ENCODE assay signal across 8 cellular contexts in genomic region chr14:88013750-88014349, GRCh38. TPM values are rescaled to one million over a fixed set of nuclear protein-coding genes. Genes with fewer than 3 reads are reported as not detected.
DNase-seq lines count a peak whose midpoint lies in the region; ATAC-seq, FAIRE-seq and TF ChIP-seq lines count a peak whose summit lies in the region.

No MANE protein-coding gene starts in this region.

- H3K4me3 Mint-ChIP-seq in naive thymus-derived CD8-positive, alpha-beta T cell: peak overlapping the region in 7 of 10 donors; percentile 2 to 82 (median 33)

- H3K4me1 ChIP-seq in esophagus squamous epithelium: no peaks in the 10 kb centered on the region

- no peak for TF ChIP-seq POLR2A in esophagus squamous epithelium (IDR thresholded peaks at IDR 0.05)

- peaks cover 41 to 88% (median 74%) of the 10 kb centered on the region in 4 donors for H3K4me1 Mint-ChIP-seq in naive thymus-derived CD8-positive, alpha-beta T cell

- peak overlapping the region; percentile 53 to 96 (median 80) for H3K27ac Mint-ChIP-seq in naive thymus-derived CD8-positive, alpha-beta T cell

- POLR2A ChIA-PET in naive thymus-derived CD8-positive, alpha-beta T cell (lab: Charles Lee): interaction anchor here (1.2 to 3.2 kb wide), 3 partner anchors 8 to 21 kb away, joined by 3 to 11 read pairs (median 8); partner anchors contain the start of gene GALC

- FAIRE-seq in D721Med (lab: Jason Lieb, UNC) (peak; percentile 32), urothelium cell line (lab: Jason Lieb, UNC) (peak; percentile 50)

- H3K9me3 ChIP-seq in esophagus squamous epithelium: no peaks in the 10 kb centered on the region

- H3K27ac ChIP-seq in esophagus squamous epithelium: no peak overlapping the region

- H3K4me3 ChIP-seq in WI38 (ENCODE audit: low read depth, low read length) (no peak overlapping the region), esophagus squamous epithelium (no peak overlapping the region)

- H3K27me3 ChIP-seq in esophagus squamous epithelium: no peaks in the 10 kb centered on the region

- TF ChIP-seq CTCF in D721Med (IDR thresholded peaks at IDR 0.05; ENCODE audit: insufficient read depth, missing control alignments) (peak; percentile 80), WI38 (IDR thresholded peaks at IDR 0.05; ENCODE audit: low read depth, low read length) (peak; percentile 95), esophagus squamous epithelium (IDR thresholded peaks at IDR 0.05) (peak; percentile 61 to 89 (median 82))

- 0 to 8% methylated on average over 7 of the region's 7 CpGs for WGBS in esophagus squamous epithelium, 2 donors

- ATAC-seq in GM19351 (IDR thresholded peaks at IDR 0.05; ENCODE audit: unreplicated experiment) (peak; percentile 87), HG03175 (IDR thresholded peaks at IDR 0.05; ENCODE audit: unreplicated experiment) (peak; percentile 94)
- ATAC-seq in naive thymus-derived CD8-positive, alpha-beta T cell: peak; percentile 38 to 64

- H3K9me3 Mint-ChIP-seq in naive thymus-derived CD8-positive, alpha-beta T cell: peaks cover 0 to 3% (median 0%) of the 10 kb centered on the region in 9 donors

- peaks cover 0 to 61% (median 37%) of the 10 kb centered on the region in 3 donors for H3K36me3 Mint-ChIP-seq in naive thymus-derived CD8-positive, alpha-beta T cell

- H3K36me3 ChIP-seq in esophagus squamous epithelium: no peaks in the 10 kb centered on the region

- DNase-seq in D721Med (ENCODE audit: insufficient read length, low spot score): peak; percentile 17
- peak; percentile 49 for DNase-seq in NCI-H2196 (lab: John Stamatoyannopoulos, UW; ENCODE audit: unreplicated experiment)
- DNase-seq in esophagus squamous epithelium (lab: John Stamatoyannopoulos, UW): no peak
- DNase-seq in naive thymus-derived CD8-positive, alpha-beta T cell: peak in 3 of 10 donors; percentile 19 to 63 (median 26)
- DNase-seq in urothelium cell line (ENCODE audit: low spot score): peak; percentile 74

- intact Hi-C loops in esophagus squamous epithelium (cut with DNase I): loop anchor here (10.0 kb wide), 2 partner anchors 151 to 371 kb away; partner anchors contain the start of gene SPATA7

- H3K27me3 Mint-ChIP-seq in naive thymus-derived CD8-positive, alpha-beta T cell: no peaks in the 10 kb centered on the region

RNA-seq across cellular contexts. Expression of gene GPR65, which starts 8.9 kb away (rescaled TPM):
- 1 to 10 TPM in 2 of 4 donors, under 1 TPM in 2; 0.34 to 1.4 (median 0.75) TPM for total RNA-seq in esophagus squamous epithelium
- 10 to 100 TPM; 11.4 TPM for total RNA-seq in naive thymus-derived CD8-positive, alpha-beta T cell
- polyA plus RNA-seq in naive thymus-derived CD8-positive, alpha-beta T cell: 10 to 100 TPM; 12.0 to 27.3 (median 14.9) TPM

RNA-seq across cellular contexts. Expression of gene GALC, which starts 20.9 kb away (rescaled TPM):
- 10 to 100 TPM in 2 of 4 donors, 1 to 10 TPM in 2; 3.4 to 15.8 (median 10.8) TPM for total RNA-seq in esophagus squamous epithelium
- 10 to 100 TPM; 19.7 to 24.4 TPM for total RNA-seq in naive thymus-derived CD8-positive, alpha-beta T cell
- 10 to 100 TPM in 1 of 3 donors, 1 to 10 TPM in 2; 8.1 to 18.7 (median 9.0) TPM for polyA plus RNA-seq in naive thymus-derived CD8-positive, alpha-beta T cell

Comparison
In these comparisons a context has a peak if more than half of its experiments do, and no peak if none do; other contexts are left out.
1. RNA of gene GPR65, which starts 8.9 kb away (total RNA-seq): 11.4 TPM in naive thymus-derived CD8-positive, alpha-beta T cell; 0.34 to 1.4 TPM in esophagus squamous epithelium; every median in the first group is over 4 times any median in the second.
2. Peak in every context shown above with its lines, with median percentiles within 50 percentile points of each other: CTCF ChIP-seq and ATAC-seq.